ENCODE assay signal across 12 cellular contexts in genomic region chr4:155777971-155778710, GRCh38. TPM values are rescaled to one million over a fixed set of nuclear protein-coding genes. Genes with fewer than 3 reads are reported as not detected.
DNase-seq lines count a peak whose midpoint lies in the region; ATAC-seq and TF ChIP-seq lines count a peak whose summit lies in the region.
"Had no signal": no experiment of that assay in that cellular context is flagged by ENCODE, and none has a peak within 500 bp of the region (broad histone marks: within the 10 kb centered on the region; RNA-seq: fewer than 3 reads in every experiment).

No MANE protein-coding gene starts in this region.

- ATAC-seq in GM18861 (IDR thresholded peaks at IDR 0.05; ENCODE audit: unreplicated experiment) = no peak
- ATAC-seq in GM19395 (IDR thresholded peaks at IDR 0.05; ENCODE audit: unreplicated experiment) = no peak
- ATAC-seq: Panc1, right cardiac atrium, T-helper 17 cell had no signal

- H3K4me3 ChIP-seq in endocrine pancreas (ENCODE audit: control insufficient read depth, insufficient read depth, low read length) (no peak overlapping the region), uterus (no peak overlapping the region), BE2C (ENCODE audit: low read depth, low read length) (no peak overlapping the region)
- H3K4me3 ChIP-seq: breast epithelium had no signal

- H3K27ac ChIP-seq in uterus = peak overlapping the region; percentile 21 to 70
- H3K27ac ChIP-seq: breast epithelium had no signal

- no peaks in the 10 kb centered on the region for H3K9me3 ChIP-seq in endocrine pancreas (ENCODE audit: control insufficient read depth, low read length)
- H3K9me3 ChIP-seq in uterus = no peaks in the 10 kb centered on the region
- no peaks in the 10 kb centered on the region for H3K9me3 ChIP-seq in BE2C
- H3K9me3 ChIP-seq: breast epithelium had no signal

- H3K9ac ChIP-seq in endocrine pancreas (ENCODE audit: control insufficient read depth, insufficient read depth, low read length) = peak overlapping the region; percentile 13

- TF ChIP-seq CTCF in uterus (IDR thresholded peaks at IDR 0.05) (no peak), BE2C (IDR thresholded peaks at IDR 0.05; ENCODE audit: low read depth, low read length) (no peak)

- H3K36me3 ChIP-seq in endocrine pancreas (ENCODE audit: control insufficient read depth, insufficient read depth, low read length) (no peaks in the 10 kb centered on the region), uterus (no peaks in the 10 kb centered on the region), BE2C (no peaks in the 10 kb centered on the region)

- no peak for TF ChIP-seq POLR2A in uterus (IDR thresholded peaks at IDR 0.05)

- intact Hi-C loops in uterus (cut with DNase I; ENCODE audit: low total_unique reads) = no loop called here

- H3K27me3 ChIP-seq in endocrine pancreas (ENCODE audit: control insufficient read depth, insufficient read depth, low read length) (no peaks in the 10 kb centered on the region), uterus (no peaks in the 10 kb centered on the region), BE2C (no peaks in the 10 kb centered on the region)
- H3K27me3 ChIP-seq: breast epithelium had no signal

- peak; percentile 65 for DNase-seq in NCI-H446 treated with DMSO at 0.1 percent for 48 hours (lab: John Stamatoyannopoulos, UW)
- peak; percentile 29 for DNase-seq in medulla oblongata (ENCODE audit: extremely low spot score)
- no peak for DNase-seq in uterus
- no peak for DNase-seq in BE2C
- DNase-seq: activated CD4-positive, alpha-beta memory T cell treated with anti-CD3 and anti-CD28 coated beads for 36 hours; right cardiac atrium; T-helper 17 cell had no signal

- H3K4me1 ChIP-seq in endocrine pancreas (ENCODE audit: control insufficient read depth, insufficient read depth, low read length) (peaks cover 33% of the 10 kb centered on the region), uterus (no peaks in the 10 kb centered on the region), BE2C (peaks cover 2% of the 10 kb centered on the region)
- H3K4me1 ChIP-seq: breast epithelium had no signal

RNA-seq across cellular contexts. Expression of gene GUCY1B1, which starts 19.3 kb away (rescaled TPM):
- 10 to 100 TPM; 24.8 to 37.4 (median 30.9) TPM for total RNA-seq in uterus
- polyA plus RNA-seq in BE2C (2012; ENCODE audit: insufficient read depth, insufficient read length, low read depth) = 8.7 TPM

Comparison
In these comparisons a context has a peak if more than half of its experiments do, and no peak if none do; other contexts are left out.
1. DNase-seq: peak in NCI-H446 treated with DMSO at 0.1 percent for 48 hours (single experiment) and medulla oblongata (single experiment); none in uterus (0 of 2) and BE2C (single experiment).